9 cellular contexts compared by ENCODE assay signal in the genomic region with DNA sequence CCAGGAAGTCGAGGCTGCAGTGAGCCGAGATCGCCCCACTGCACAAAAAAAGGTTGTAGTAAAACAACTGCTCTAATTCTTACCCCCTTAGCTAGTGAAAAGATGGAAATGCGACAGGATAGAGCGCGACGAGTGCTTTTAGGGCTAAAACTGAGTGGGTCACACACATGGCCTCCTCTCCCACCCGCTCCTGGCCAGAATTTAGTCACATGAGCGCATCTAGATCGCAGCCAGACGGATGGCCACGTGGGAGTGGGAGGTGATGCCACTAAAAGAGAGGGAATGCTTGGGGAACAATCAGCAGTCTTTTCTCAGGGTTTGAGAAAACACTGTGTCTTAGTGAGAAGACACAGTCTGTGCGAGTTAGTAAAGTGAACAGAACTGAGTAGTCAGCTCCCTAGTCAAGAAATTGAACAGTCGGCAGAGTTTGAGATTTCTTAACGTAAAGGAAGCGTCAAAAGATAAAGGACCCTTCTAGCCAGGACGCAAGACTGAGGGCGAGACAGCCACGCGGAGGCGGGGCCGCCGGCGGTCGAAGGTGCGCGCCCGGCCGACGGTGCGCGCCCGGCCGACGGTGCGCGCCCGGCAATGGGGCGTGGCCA. TPM values are rescaled to one million over a fixed set of nuclear protein-coding genes. Genes with fewer than 3 reads are reported as not detected.
A peak's percentile ranks its signal among the peaks of the same experiment; 100 is the strongest.
DNase-seq lines count a peak whose midpoint lies in the region; ATAC-seq and TF ChIP-seq lines count a peak whose summit lies in the region.
"Had no signal": no experiment of that assay in that cellular context is flagged by ENCODE, and none has a peak within 500 bp of the region (broad histone marks: within the 10 kb centered on the region; RNA-seq: fewer than 3 reads in every experiment).

No MANE protein-coding gene starts in this region.

- H3K9me2 ChIP-seq in neural cell (ENCODE audit: insufficient read depth, low read length): no peaks in the 10 kb centered on the region

- H2AFZ ChIP-seq in neural cell (ENCODE audit: low read depth, low read length): no peak overlapping the region

- POLR2A ChIA-PET in CD4-positive, alpha-beta T cell (lab: Charles Lee): interaction anchor here (0.8 to 3.1 kb wide), 8 partner anchors 18 to 1569 kb away, joined by 3 to 10 read pairs (median 4); partner anchors contain the start of genes DHX35 and PPP1R16B

- ATAC-seq in CD4-positive, alpha-beta T cell (ENCODE audit: poor library complexity): no peak

- H3K36me3 ChIP-seq in neural cell (ENCODE audit: insufficient read depth, low read length): peaks cover 5% of the 10 kb centered on the region

- H3K27me3 Mint-ChIP-seq in CD4-positive, alpha-beta T cell: peaks cover 8% of the 10 kb centered on the region
- H3K27me3 Mint-ChIP-seq in IgD-negative memory B cell: no peaks in the 10 kb centered on the region

- no peak for TF ChIP-seq EP300 in neural cell (conservative IDR thresholded peaks at IDR 0.05; ENCODE audit: poor library complexity, severe bottlenecking)

- no peaks in the 10 kb centered on the region for H3K27me3 ChIP-seq in CD4-positive, alpha-beta T cell (ENCODE audit: control insufficient read depth, insufficient read depth, low read length)
- H3K27me3 ChIP-seq in neural cell (ENCODE audit: insufficient read depth, low read depth, low read length): no peaks in the 10 kb centered on the region

- H3K4me3 Mint-ChIP-seq in CD4-positive, alpha-beta T cell: peak overlapping the region; percentile 95
- peak overlapping the region; percentile 95 to 99 (median 96) for H3K4me3 Mint-ChIP-seq in IgD-negative memory B cell

- CTCF ChIA-PET in CD4-positive, alpha-beta T cell (lab: Charles Lee): interaction anchor here (1.0 to 1.8 kb wide), 4 partner anchors 21 to 215 kb away, joined by 3 to 6 read pairs (median 4); partner anchors contain the start of genes DHX35 and FAM83D

- H3K4me3 ChIP-seq in choroid plexus epithelial cell (ENCODE audit: low read depth, low read length) (peak overlapping the region; percentile 47), neural cell (ENCODE audit: low read length) (peak overlapping the region; percentile 94)

- H3K4me2 ChIP-seq in neural cell (ENCODE audit: low read length): no peak overlapping the region

- H3K79me2 ChIP-seq in neural cell (replicated peaks; ENCODE audit: insufficient read depth, low read length): peaks cover 22% of the 10 kb centered on the region

- H4K20me1 ChIP-seq in neural cell (ENCODE audit: insufficient read depth): no peaks in the 10 kb centered on the region

- no peak for DNase-seq in CD4-positive, alpha-beta T cell
- DNase-seq in choroid plexus epithelial cell (ENCODE audit: low read depth) (no peak), AML-193 (lab: John Stamatoyannopoulos, UW) (no peak), HCEC 1CT (no peak), germinal center (ENCODE audit: low spot score) (no peak)
- no peak for DNase-seq in NK-92 treated with Interleukin-12 subunit alpha and Interleukin-12 subunit beta, amount 100 ng/mL, for 24 hours (lab: John Stamatoyannopoulos, UW)

- H3K9me3 ChIP-seq in CD4-positive, alpha-beta T cell (ENCODE audit: control insufficient read depth, low read length): no peaks in the 10 kb centered on the region
- no peaks in the 10 kb centered on the region for H3K9me3 ChIP-seq in neural cell (ENCODE audit: low read length)

- intact Hi-C loops in CD4-positive, alpha-beta T cell (cut with DNase I, micrococcal nuclease): loop anchor here (2.0 to 10.0 kb wide), 9 partner anchors 17 to 713 kb away; partner anchors contain the start of genes DHX35 (in 2 of the 2), PPP1R16B (in 2 of the 2), FAM83D (in 1 of the 2) and RALGAPB (in 1 of the 2)

- H3K9ac ChIP-seq in neural cell (ENCODE audit: low read length): peak overlapping the region; percentile 70

- peak overlapping the region; percentile 79 for H3K27ac ChIP-seq in CD4-positive, alpha-beta T cell (ENCODE audit: low read depth, low read length)
- peak overlapping the region; percentile 75 for H3K27ac ChIP-seq in neural cell (ENCODE audit: low read length)

- H3K9me3 Mint-ChIP-seq in CD4-positive, alpha-beta T cell: no peaks in the 10 kb centered on the region
- H3K9me3 Mint-ChIP-seq in IgD-negative memory B cell: no peaks in the 10 kb centered on the region

- no peak for TF ChIP-seq CTCF in CD4-positive, alpha-beta T cell (IDR thresholded peaks at IDR 0.05)
- no peak for TF ChIP-seq CTCF in choroid plexus epithelial cell (conservative IDR thresholded peaks at IDR 0.05; ENCODE audit: low read depth, low read length)
- no peak for TF ChIP-seq CTCF in neural cell (IDR thresholded peaks at IDR 0.05; ENCODE audit: poor library complexity, severe bottlenecking)

- peaks cover 31% of the 10 kb centered on the region for H3K36me3 Mint-ChIP-seq in CD4-positive, alpha-beta T cell (ENCODE audit: low read depth)
- H3K36me3 Mint-ChIP-seq in IgD-negative memory B cell: no peaks in the 10 kb centered on the region

- peak overlapping the region; percentile 95 for H3K27ac Mint-ChIP-seq in CD4-positive, alpha-beta T cell
- peak overlapping the region; percentile 49 to 94 (median 91) for H3K27ac Mint-ChIP-seq in IgD-negative memory B cell

- H3F3A ChIP-seq in neural cell (ENCODE audit: insufficient read depth, low read length, poor library complexity, severe bottlenecking): peaks cover 3% of the 10 kb centered on the region

- peak; percentile 23 for TF ChIP-seq RAD21 in neural cell (conservative IDR thresholded peaks at IDR 0.05)

- H3K4me1 Mint-ChIP-seq in CD4-positive, alpha-beta T cell (ENCODE audit: low read depth): peaks cover 27% of the 10 kb centered on the region
- H3K4me1 Mint-ChIP-seq in IgD-negative memory B cell: peaks cover 21 to 24% (median 22%) of the 10 kb centered on the region in 3 donors

TF ChIP-seq in neural cell, 6 proteins besides CTCF, POLR2A, EP300 and RAD21:
- no peak for TF ChIP-seq POLR2AphosphoS5 (IDR thresholded peaks at IDR 0.05)
- TF ChIP-seq MXI1 (conservative IDR thresholded peaks at IDR 0.05; ENCODE audit: poor library complexity, severe bottlenecking): no peak
- no peak for TF ChIP-seq REST (IDR thresholded peaks at IDR 0.05; ENCODE audit: borderline replicate concordance)
- no peak for TF ChIP-seq TAF1 (IDR thresholded peaks at IDR 0.05; ENCODE audit: low read depth)
- no peak for TF ChIP-seq SMC3 (conservative IDR thresholded peaks at IDR 0.05; ENCODE audit: poor library complexity)
- no peak for TF ChIP-seq EZH2 (IDR thresholded peaks at IDR 0.05; ENCODE audit: borderline replicate concordance, insufficient read depth, low read length, poor library complexity, severe bottlenecking)

RNA-seq across cellular contexts. Expression of gene ACTR5, which starts 0.7 kb away (rescaled TPM):
- 10 to 100 TPM; 11.1 to 11.9 TPM for total RNA-seq in CD4-positive, alpha-beta T cell
- polyA plus RNA-seq in IgD-negative memory B cell (12.5 TPM), neural cell (23.3 and 24.5 TPM in 2 replicates)
- 17.0 and 17.8 TPM in 2 replicates for polyA minus RNA-seq in neural cell

RNA-seq across cellular contexts. Expression of gene SLC32A1, which starts 23.3 kb away (rescaled TPM):
- not detected for total RNA-seq in CD4-positive, alpha-beta T cell
- polyA plus RNA-seq in IgD-negative memory B cell (not detected), neural cell (36.2 and 40.0 TPM in 2 replicates)
- polyA minus RNA-seq in neural cell: 48.9 and 62.8 TPM in 2 replicates
- total RNA-seq: HT1080 had no signal

RNA-seq across cellular contexts. Expression of gene PPP1R16B, which starts 57.9 kb away (rescaled TPM):
- 10 to 100 TPM; 87.6 to 91.1 TPM for total RNA-seq in CD4-positive, alpha-beta T cell
- polyA plus RNA-seq in IgD-negative memory B cell (68.0 TPM), neural cell (1.9 and 2.2 TPM in 2 replicates)
- 3.6 and 4.1 TPM in 2 replicates for polyA minus RNA-seq in neural cell

Comparison
In these comparisons a context has a peak if more than half of its experiments do, and no peak if none do; other contexts are left out.
1. RNA of gene SLC32A1, which starts 23.3 kb away (polyA plus RNA-seq): 36.2 to 40.0 TPM in neural cell; not detected in IgD-negative memory B cell (single experiment); every median in the first group is over 10 times any median in the second.
2. RNA of gene PPP1R16B, which starts 57.9 kb away (polyA plus RNA-seq): 68.0 TPM in IgD-negative memory B cell (single experiment); 1.9 to 2.2 TPM in neural cell; every median in the first group is over 10 times any median in the second.